In the genomic region with DNA sequence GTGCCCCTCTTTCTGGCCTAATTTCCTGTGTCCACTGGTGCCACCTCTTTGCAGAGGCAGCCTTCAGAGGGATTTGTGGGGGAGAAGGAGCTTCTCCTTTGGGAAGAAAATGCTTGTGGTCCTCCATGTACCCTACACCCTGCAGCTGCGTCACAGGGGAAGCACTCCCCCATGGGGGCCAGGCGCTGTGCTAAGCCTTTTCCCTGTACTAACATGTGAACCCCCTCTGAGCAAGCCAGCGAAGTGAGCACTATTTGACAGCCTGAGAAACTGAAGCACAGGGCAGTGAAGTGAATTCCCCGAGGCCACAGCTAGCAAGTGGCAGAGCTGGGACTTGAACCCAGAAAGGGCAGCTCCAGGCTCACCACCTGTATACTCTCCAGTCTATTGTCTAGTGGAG, we compare ENCODE assay signal across 21 cellular contexts. TPM values are rescaled to one million over a fixed set of nuclear protein-coding genes. Genes with fewer than 3 reads are reported as not detected.
DNase-seq lines count a peak whose midpoint lies in the region; ATAC-seq, FAIRE-seq and TF ChIP-seq lines count a peak whose summit lies in the region.
"Had no signal": no experiment of that assay in that cellular context is flagged by ENCODE, and none has a peak within 500 bp of the region (broad histone marks: within the 10 kb centered on the region; RNA-seq: fewer than 3 reads in every experiment).

No MANE protein-coding gene starts in this region.

- 97% methylated on average over 4 of the region's 4 CpGs for whole genome bisulfite sequencing in liver
- no CpG with 5 or more reads among the region's 4 CpGs for WGBS in right lobe of liver (ENCODE audit: insufficient coverage, low coverage, low lambda C conversion rate, missing lambda C conversion rate)
- WGBS in esophagus, 2 donors, result 92 to 93% methylated on average over 4 of the region's 4 CpGs
- 92 to 94% (median 93%) methylated on average over 4 of the region's 4 CpGs for WGBS in small intestine, 3 donors

- no peaks in the 10 kb centered on the region for H3K27me3 ChIP-seq in liver (ENCODE audit: control insufficient read depth in 4 of 4, insufficient read depth in 4 of 4, low read length in 3 of 4)
- no peaks in the 10 kb centered on the region for H3K27me3 ChIP-seq in right lobe of liver
- no peaks in the 10 kb centered on the region for H3K27me3 ChIP-seq in esophagus (ENCODE audit: control insufficient read depth in 1 of 2, insufficient read depth in 2 of 2, low read length in 2 of 2)
- H3K27me3 ChIP-seq in skeletal muscle tissue (ENCODE audit: control insufficient read depth in 3 of 3, insufficient read depth in 3 of 3, low read length in 3 of 3), result no peaks in the 10 kb centered on the region
- H3K27me3 ChIP-seq in small intestine (ENCODE audit: control insufficient read depth in 2 of 2, insufficient read depth in 2 of 2, low read length in 2 of 2), result no peaks in the 10 kb centered on the region

- ATAC-seq in right lobe of liver (no peak), GM18868 (IDR thresholded peaks at IDR 0.05; ENCODE audit: unreplicated experiment) (no peak)
- ATAC-seq: activated CD8-positive, alpha-beta memory T cell treated with anti-CD3 and anti-CD28 coated beads, Interleukin-2, amount 10 ng/mL, durations not matched to agents 7 days and 5 days; stimulated activated naive CD8-positive, alpha-beta T cell treated with anti-CD3 and anti-CD28 coated beads, Interleukin-15, Interleukin-2, amounts not matched to agents 100 U/mL and 50 U/mL, for 24 hours had no signal

- no peak overlapping the region for H3K9ac ChIP-seq in liver (ENCODE audit: low read depth in 1 of 2, low read length in 2 of 2)
- H3K9ac ChIP-seq in skeletal muscle tissue (ENCODE audit: low read depth in 1 of 3, low read length in 3 of 3), result peak overlapping the region in 2 of 3 donors; percentile 52 to 85

- H3K9me3 ChIP-seq in liver (ENCODE audit: control insufficient read depth in 4 of 4, low read length in 3 of 4) (no peaks in the 10 kb centered on the region), right lobe of liver (no peaks in the 10 kb centered on the region), esophagus (ENCODE audit: control insufficient read depth in 2 of 2, insufficient read depth in 1 of 2, low read depth in 1 of 2, low read length in 1 of 2) (no peaks in the 10 kb centered on the region), skeletal muscle tissue (ENCODE audit: control insufficient read depth in 3 of 3, low read length in 3 of 3) (no peaks in the 10 kb centered on the region), small intestine (ENCODE audit: control insufficient read depth, low read depth) (no peaks in the 10 kb centered on the region)

- no peak for DNase-seq in right lobe of liver
- no peak for DNase-seq in hepatic stellate cell (ENCODE audit: low spot score)
- DNase-seq in small intestine, result no peak
- DNase-seq in NK-92 (lab: John Stamatoyannopoulos, UW; ENCODE audit: unreplicated experiment), result no peak
- DNase-seq: activated CD4-positive, alpha-beta T cell treated with anti-CD3 and anti-CD28 coated beads for 48 hours; activated CD8-positive, alpha-beta memory T cell treated with anti-CD3 and anti-CD28 coated beads, Interleukin-2, amount 10 ng/mL, durations not matched to agents 7 days and 5 days; activated naive CD8-positive, alpha-beta T cell treated with anti-CD3 and anti-CD28 coated beads for 36 hours; dermis blood vessel endothelial cell; foreskin fibroblast; naive B cell; NCI-H1436 treated with DMSO at 0.1 percent for 48 hours; NCI-H2171; NCI-H526 treated with DMSO at 0.1 percent for 48 hours; SHP77; stimulated activated naive CD8-positive, alpha-beta T cell treated with anti-CD3 and anti-CD28 coated beads, Interleukin-15, Interleukin-2, amounts not matched to agents 100 U/mL and 50 U/mL, for 24 hours; SW 1271 had no signal

- no peak for FAIRE-seq in small intestine (lab: Jason Lieb, UNC)
- FAIRE-seq: endothelial cell of umbilical vein had no signal

- no peak for TF ChIP-seq RAD21 in liver (IDR thresholded peaks at IDR 0.05)

- H3K4me1 ChIP-seq in liver (ENCODE audit: control insufficient read depth in 4 of 4, insufficient read depth in 4 of 4, low read length in 3 of 4) (peaks cover 24 to 69% (median 47%) of the 10 kb centered on the region in 4 donors), right lobe of liver (peaks cover 4 to 65% (median 38%) of the 10 kb centered on the region in 4 donors), esophagus (ENCODE audit: control insufficient read depth in 2 of 2, insufficient read depth in 2 of 2, low read length in 1 of 2) (peaks cover 8 to 18% of the 10 kb centered on the region in 2 donors), skeletal muscle tissue (ENCODE audit: control insufficient read depth in 3 of 3, insufficient read depth in 3 of 3, low read length in 3 of 3) (peaks cover 80 to 93% (median 87%) of the 10 kb centered on the region in 3 donors), small intestine (ENCODE audit: control insufficient read depth in 2 of 2, insufficient read depth in 1 of 2, low read depth in 1 of 2, low read length in 1 of 2) (peaks cover 0 to 5% of the 10 kb centered on the region in 2 donors)

- H3K4me3 ChIP-seq in liver (ENCODE audit: low read depth in 1 of 3, low read length in 3 of 3), result no peak overlapping the region
- no peak overlapping the region for H3K4me3 ChIP-seq in right lobe of liver
- H3K4me3 ChIP-seq in esophagus (ENCODE audit: low read depth in 1 of 2, low read length in 2 of 2), result no peak overlapping the region
- no peak overlapping the region for H3K4me3 ChIP-seq in skeletal muscle tissue (ENCODE audit: low read length in 3 of 3)
- H3K4me3 ChIP-seq in small intestine (ENCODE audit: low read depth in 1 of 2, low read length in 2 of 2), result no peak overlapping the region

- TF ChIP-seq CTCF in liver (IDR thresholded peaks at IDR 0.05; ENCODE audit: low read depth, low read length, missing input control) (no peak), right lobe of liver (IDR thresholded peaks at IDR 0.05) (no peak)

- intact Hi-C loops in right lobe of liver (cut with DNase I), result no loop called here

- H3K36me3 ChIP-seq in liver (ENCODE audit: control insufficient read depth in 4 of 4, insufficient read depth in 3 of 4, low read depth in 1 of 4, low read length in 3 of 4), result no peaks in the 10 kb centered on the region
- peaks cover 0 to 4% (median 0%) of the 10 kb centered on the region in 4 donors for H3K36me3 ChIP-seq in right lobe of liver
- peaks cover 0 to 2% of the 10 kb centered on the region in 2 donors for H3K36me3 ChIP-seq in esophagus (ENCODE audit: control insufficient read depth in 2 of 2, insufficient read depth in 2 of 2, low read length in 1 of 2)
- no peaks in the 10 kb centered on the region for H3K36me3 ChIP-seq in skeletal muscle tissue (ENCODE audit: control insufficient read depth in 3 of 3, insufficient read depth in 3 of 3, low read length in 3 of 3)
- H3K36me3 ChIP-seq in small intestine (ENCODE audit: control insufficient read depth in 2 of 2, insufficient read depth in 2 of 2, low read length in 2 of 2), result peaks cover 0 to 2% of the 10 kb centered on the region in 2 donors

- no peak for TF ChIP-seq POLR2A in right lobe of liver (IDR thresholded peaks at IDR 0.05)

- peak overlapping the region; percentile 96 to 98 for H3K27ac ChIP-seq in liver (ENCODE audit: low read depth in 1 of 2, low read length in 2 of 2)
- H3K27ac ChIP-seq in right lobe of liver, result no peak overlapping the region
- H3K27ac ChIP-seq in esophagus (ENCODE audit: low read depth in 2 of 2, low read length in 1 of 2), result peak overlapping the region; percentile 8 to 22
- H3K27ac ChIP-seq in skeletal muscle tissue (ENCODE audit: low read depth, low read length), result peak overlapping the region; percentile 97
- H3K27ac ChIP-seq in small intestine (ENCODE audit: low read depth in 1 of 2, low read length in 1 of 2), result no peak overlapping the region

TF ChIP-seq in liver, 16 proteins besides CTCF, POLR2A, EP300 and RAD21 (continues in another document):
- TF ChIP-seq, protein P1, sequence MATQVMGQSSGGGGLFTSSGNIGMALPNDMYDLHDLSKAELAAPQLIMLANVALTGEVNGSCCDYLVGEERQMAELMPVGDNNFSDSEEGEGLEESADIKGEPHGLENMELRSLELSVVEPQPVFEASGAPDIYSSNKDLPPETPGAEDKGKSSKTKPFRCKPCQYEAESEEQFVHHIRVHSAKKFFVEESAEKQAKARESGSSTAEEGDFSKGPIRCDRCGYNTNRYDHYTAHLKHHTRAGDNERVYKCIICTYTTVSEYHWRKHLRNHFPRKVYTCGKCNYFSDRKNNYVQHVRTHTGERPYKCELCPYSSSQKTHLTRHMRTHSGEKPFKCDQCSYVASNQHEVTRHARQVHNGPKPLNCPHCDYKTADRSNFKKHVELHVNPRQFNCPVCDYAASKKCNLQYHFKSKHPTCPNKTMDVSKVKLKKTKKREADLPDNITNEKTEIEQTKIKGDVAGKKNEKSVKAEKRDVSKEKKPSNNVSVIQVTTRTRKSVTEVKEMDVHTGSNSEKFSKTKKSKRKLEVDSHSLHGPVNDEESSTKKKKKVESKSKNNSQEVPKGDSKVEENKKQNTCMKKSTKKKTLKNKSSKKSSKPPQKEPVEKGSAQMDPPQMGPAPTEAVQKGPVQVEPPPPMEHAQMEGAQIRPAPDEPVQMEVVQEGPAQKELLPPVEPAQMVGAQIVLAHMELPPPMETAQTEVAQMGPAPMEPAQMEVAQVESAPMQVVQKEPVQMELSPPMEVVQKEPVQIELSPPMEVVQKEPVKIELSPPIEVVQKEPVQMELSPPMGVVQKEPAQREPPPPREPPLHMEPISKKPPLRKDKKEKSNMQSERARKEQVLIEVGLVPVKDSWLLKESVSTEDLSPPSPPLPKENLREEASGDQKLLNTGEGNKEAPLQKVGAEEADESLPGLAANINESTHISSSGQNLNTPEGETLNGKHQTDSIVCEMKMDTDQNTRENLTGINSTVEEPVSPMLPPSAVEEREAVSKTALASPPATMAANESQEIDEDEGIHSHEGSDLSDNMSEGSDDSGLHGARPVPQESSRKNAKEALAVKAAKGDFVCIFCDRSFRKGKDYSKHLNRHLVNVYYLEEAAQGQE (IDR thresholded peaks at IDR 0.05), result no peak
- no peak for TF ChIP-seq SP1 (IDR thresholded peaks at IDR 0.05)

RNA-seq across cellular contexts. Expression of a gene that starts 32.3 kb away (rescaled TPM):
- 100 to 1,000 TPM in 1 of 2 donors, 10 to 100 TPM in 1; 45.4 to 149 TPM for total RNA-seq in liver
- polyA plus RNA-seq in liver, result 100 to 1,000 TPM in 1 of 2 donors, 10 to 100 TPM in 1; 53.1 to 155 TPM
- 100 to 1,000 TPM; 103 to 264 (median 154) TPM for total RNA-seq in right lobe of liver
- polyA plus RNA-seq in esophagus, result 10 to 100 TPM; 45.2 to 47.1 TPM
- 46.4 TPM for total RNA-seq in skeletal muscle tissue
- 100 to 1,000 TPM in 1 of 3 donors, 10 to 100 TPM in 2; 58.1 to 127 (median 64.2) TPM for polyA plus RNA-seq in small intestine

Comparison
In these comparisons a context has a peak if more than half of its experiments do, and no peak if none do; other contexts are left out.
1. H3K27ac ChIP-seq: peak in liver (2 of 2), esophagus (2 of 2) and skeletal muscle tissue (single experiment); none in right lobe of liver (0 of 3) and small intestine (0 of 2).
2. H3K9ac ChIP-seq: peak in skeletal muscle tissue (2 of 3); none in liver (0 of 2).